22 cellular contexts compared by ENCODE assay signal in genomic region chr16:17387226-17387625, GRCh38.
DNase-seq lines count a peak whose midpoint lies in the region; ATAC-seq and TF ChIP-seq lines count a peak whose summit lies in the region.
"Had no signal": no experiment of that assay in that cellular context is flagged by ENCODE, and none has a peak within 500 bp of the region (broad histone marks: within the 10 kb centered on the region; RNA-seq: fewer than 3 reads in every experiment).

No MANE protein-coding gene starts in this region.

- peaks cover 69% of the 10 kb centered on the region for H3K4me1 Mint-ChIP-seq in neural progenitor cell

- H3K4me3 ChIP-seq in right atrium auricular region (no peak overlapping the region), neural progenitor cell (no peak overlapping the region), GM23248 (no peak overlapping the region)
- H3K4me3 ChIP-seq: GM12878, PC-9 had no signal

- DNase-seq in cardiac septum (ENCODE audit: low spot score) (peak; percentile 63), right atrium auricular region (ENCODE audit: low spot score) (no peak), NCI-H524 treated with DMSO at 0.1 percent for 48 hours (lab: John Stamatoyannopoulos, UW) (peak; percentile 57), neural progenitor cell (ENCODE audit: low spot score) (no peak), GM23248 (no peak)
- DNase-seq: CD4-positive, alpha-beta T cell; COR-L47; DND-41; GOT3; Karpas-422; MV-4-11; NCI-H1105 treated with DMSO at 0.1 percent for 48 hours; NCI-H2081 treated with DMSO at 0.1 percent for 48 hours; NCI-H345; NCI-H526; PC-9; RPMI8226; SHP77; T-helper 2 cell had no signal

- ATAC-seq in HG03432 (IDR thresholded peaks at IDR 0.05; ENCODE audit: unreplicated experiment) (no peak), HG03108 (IDR thresholded peaks at IDR 0.05; ENCODE audit: unreplicated experiment) (no peak)
- ATAC-seq: GM12878 had no signal

- H3K36me3 Mint-ChIP-seq in neural progenitor cell, result peaks cover 2% of the 10 kb centered on the region

- no peaks in the 10 kb centered on the region for H3K9me3 Mint-ChIP-seq in neural progenitor cell
- H3K9me3 Mint-ChIP-seq: CD4-positive, alpha-beta T cell had no signal

- in situ Hi-C loops in GM23248 (cut with MboI), result no loop called here

- intact Hi-C loops in cardiac septum (cut with DNase I), result no loop called here

- TF ChIP-seq CTCF in right atrium auricular region (IDR thresholded peaks at IDR 0.05) (no peak), neural progenitor cell (IDR thresholded peaks at IDR 0.05) (no peak)

- peaks cover 21% of the 10 kb centered on the region for H3F3A ChIP-seq in neural progenitor cell (ENCODE audit: low read depth)
- peaks cover 30% of the 10 kb centered on the region for H3F3A ChIP-seq in GM23248 (ENCODE audit: insufficient read depth)

- peaks cover 0 to 43% of the 10 kb centered on the region in 2 donors for H3K4me1 ChIP-seq in right atrium auricular region
- peaks cover 63% of the 10 kb centered on the region for H3K4me1 ChIP-seq in neural progenitor cell
- peaks cover 17% of the 10 kb centered on the region for H3K4me1 ChIP-seq in GM23248 (ENCODE audit: insufficient read depth)

- H3K9ac ChIP-seq in neural progenitor cell (no peak overlapping the region), GM23248 (no peak overlapping the region)

- H4K20me1 ChIP-seq in neural progenitor cell (ENCODE audit: low read depth), result peaks cover 11% of the 10 kb centered on the region
- no peaks in the 10 kb centered on the region; the same call in 1 of the 2 replicates for H4K20me1 ChIP-seq in GM23248 (ENCODE audit: insufficient read depth)

- H3K27ac Mint-ChIP-seq in neural progenitor cell, result no peak overlapping the region
- H3K27ac Mint-ChIP-seq: CD4-positive, alpha-beta T cell had no signal

- H3K27me3 ChIP-seq in right atrium auricular region (no peaks in the 10 kb centered on the region), neural progenitor cell (no peaks in the 10 kb centered on the region), GM23248 (replicated peaks; ENCODE audit: insufficient read depth) (no peaks in the 10 kb centered on the region)

- no peak overlapping the region for H3K4me3 Mint-ChIP-seq in neural progenitor cell
- H3K4me3 Mint-ChIP-seq: CD4-positive, alpha-beta T cell had no signal

- H3K27me3 Mint-ChIP-seq in neural progenitor cell (ENCODE audit: insufficient read depth, low read depth), result peaks cover 5% of the 10 kb centered on the region
- H3K27me3 Mint-ChIP-seq: CD4-positive, alpha-beta T cell had no signal

- peaks cover 7% of the 10 kb centered on the region for H3K79me2 ChIP-seq in neural progenitor cell (ENCODE audit: low read depth)
- H3K79me2 ChIP-seq in GM23248 (ENCODE audit: insufficient read depth), result peaks cover 99% of the 10 kb centered on the region

- no peak overlapping the region for H2AFZ ChIP-seq in neural progenitor cell (replicated peaks)
- H2AFZ ChIP-seq in GM23248, result no peak overlapping the region
- H2AFZ ChIP-seq: PC-9 had no signal

- 91 to 95% methylated on average over 4 of the region's 4 CpGs for WGBS in GM23248 (ENCODE audit: low coverage in 1 of 2, low lambda C conversion rate in 2 of 2, missing lambda C conversion rate in 2 of 2), 2 experiments

- H3K27ac ChIP-seq in right atrium auricular region (no peak overlapping the region), neural progenitor cell (no peak overlapping the region), GM23248 (no peak overlapping the region)
- H3K27ac ChIP-seq: PC-9 had no signal

- no peaks in the 10 kb centered on the region for H3K36me3 ChIP-seq in right atrium auricular region
- H3K36me3 ChIP-seq in neural progenitor cell, result no peaks in the 10 kb centered on the region
- no peaks in the 10 kb centered on the region for H3K36me3 ChIP-seq in GM23248 (ENCODE audit: low read depth)

- H3K4me2 ChIP-seq in neural progenitor cell (peak overlapping the region; percentile 64), GM23248 (ENCODE audit: unreplicated experiment) (no peak overlapping the region)
- H3K4me2 ChIP-seq: PC-9 had no signal

- H3K9me3 ChIP-seq in right atrium auricular region (no peaks in the 10 kb centered on the region), neural progenitor cell (ENCODE audit: low read depth) (no peaks in the 10 kb centered on the region), GM23248 (ENCODE audit: low read depth) (no peaks in the 10 kb centered on the region)

- H3K9me2 ChIP-seq in GM23248 (ENCODE audit: insufficient read depth), result no peaks in the 10 kb centered on the region

Comparison
In these comparisons a context has a peak if more than half of its experiments do, and no peak if none do; other contexts are left out.
1. DNase-seq: peak in cardiac septum (single experiment) and NCI-H524 treated with DMSO at 0.1 percent for 48 hours (single experiment); none in right atrium auricular region (single experiment), neural progenitor cell (single experiment) and GM23248 (single experiment).